ENCODE assay signal across 1 cellular context in genomic region chr18:46332956-46333355, GRCh38.
TF ChIP-seq lines count a peak whose summit lies in the region.

No MANE protein-coding gene starts in this region.

TF ChIP-seq in GM23338, 12 proteins besides CTCF, POLR2A, EP300 and RAD21 (continued from another document):
- TF ChIP-seq REST (IDR thresholded peaks at IDR 0.05; ENCODE audit: unreplicated experiment) = no peak
